In the genomic region with DNA sequence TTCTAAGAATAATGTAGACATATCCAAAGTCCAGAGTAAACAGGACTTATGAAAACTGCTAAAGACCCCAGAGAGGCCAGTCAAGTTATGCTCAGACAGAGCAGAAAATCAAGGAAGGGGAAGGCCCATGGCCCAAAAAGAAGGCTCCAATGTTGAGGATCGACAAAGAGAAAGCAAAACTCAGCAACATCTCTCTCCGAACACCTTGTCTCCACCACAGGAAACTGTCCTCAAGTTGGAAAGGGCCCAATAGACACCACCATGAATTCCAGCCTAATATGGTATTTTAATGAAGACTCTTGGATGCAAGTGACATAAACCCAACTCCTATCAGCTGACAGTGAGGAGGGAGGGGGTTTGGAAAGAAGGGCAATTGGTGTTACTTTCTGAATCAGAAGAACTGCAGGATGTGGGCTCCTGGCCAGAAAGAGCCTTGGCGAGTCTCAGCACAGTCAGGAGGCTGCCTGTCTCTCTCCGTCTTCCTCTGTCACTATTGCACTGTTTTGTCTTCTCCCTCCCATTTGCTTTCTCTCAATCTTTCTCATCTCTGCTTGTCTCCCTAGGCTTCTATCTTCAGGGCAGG, we compare ENCODE assay signal across 1 cellular context.
TF ChIP-seq lines count a peak whose summit lies in the region.

No MANE protein-coding gene starts in this region.

TF ChIP-seq in IMR-90, 13 proteins besides CTCF, POLR2A, EP300 and RAD21:
- no peak for TF ChIP-seq BHLHE40 (IDR thresholded peaks at IDR 0.05; ENCODE audit: low read depth, low read length)
- no peak for TF ChIP-seq MXI1 (IDR thresholded peaks at IDR 0.05; ENCODE audit: borderline replicate concordance, low read depth, low read length)
- TF ChIP-seq, protein P1, sequence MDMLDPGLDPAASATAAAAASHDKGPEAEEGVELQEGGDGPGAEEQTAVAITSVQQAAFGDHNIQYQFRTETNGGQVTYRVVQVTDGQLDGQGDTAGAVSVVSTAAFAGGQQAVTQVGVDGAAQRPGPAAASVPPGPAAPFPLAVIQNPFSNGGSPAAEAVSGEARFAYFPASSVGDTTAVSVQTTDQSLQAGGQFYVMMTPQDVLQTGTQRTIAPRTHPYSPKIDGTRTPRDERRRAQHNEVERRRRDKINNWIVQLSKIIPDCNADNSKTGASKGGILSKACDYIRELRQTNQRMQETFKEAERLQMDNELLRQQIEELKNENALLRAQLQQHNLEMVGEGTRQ (IDR thresholded peaks at IDR 0.05; ENCODE audit: low read depth, low read length): no peak
- TF ChIP-seq MAFK (IDR thresholded peaks at IDR 0.05; ENCODE audit: low read depth, low read length): no peak
- no peak for TF ChIP-seq CEBPB (IDR thresholded peaks at IDR 0.05; ENCODE audit: low read depth, low read length)
- TF ChIP-seq, protein P2, sequence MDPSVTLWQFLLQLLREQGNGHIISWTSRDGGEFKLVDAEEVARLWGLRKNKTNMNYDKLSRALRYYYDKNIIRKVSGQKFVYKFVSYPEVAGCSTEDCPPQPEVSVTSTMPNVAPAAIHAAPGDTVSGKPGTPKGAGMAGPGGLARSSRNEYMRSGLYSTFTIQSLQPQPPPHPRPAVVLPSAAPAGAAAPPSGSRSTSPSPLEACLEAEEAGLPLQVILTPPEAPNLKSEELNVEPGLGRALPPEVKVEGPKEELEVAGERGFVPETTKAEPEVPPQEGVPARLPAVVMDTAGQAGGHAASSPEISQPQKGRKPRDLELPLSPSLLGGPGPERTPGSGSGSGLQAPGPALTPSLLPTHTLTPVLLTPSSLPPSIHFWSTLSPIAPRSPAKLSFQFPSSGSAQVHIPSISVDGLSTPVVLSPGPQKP (IDR thresholded peaks at IDR 0.05; ENCODE audit: borderline replicate concordance, low read depth, low read length): no peak
- no peak for TF ChIP-seq CHD1 (IDR thresholded peaks at IDR 0.05; ENCODE audit: low read depth, low read length)
- no peak for TF ChIP-seq NFE2L2 (IDR thresholded peaks at IDR 0.05; ENCODE audit: low read depth, low read length)
- no peak for TF ChIP-seq MAZ (IDR thresholded peaks at IDR 0.05; ENCODE audit: borderline replicate concordance, low read depth, low read length)
- TF ChIP-seq RCOR1 (IDR thresholded peaks at IDR 0.05; ENCODE audit: insufficient replicate concordance, low read length): no peak
- no peak for TF ChIP-seq SMC3 (IDR thresholded peaks at IDR 0.05; ENCODE audit: low read depth, low read length)
- TF ChIP-seq FOS (IDR thresholded peaks at IDR 0.05; ENCODE audit: low read depth, low read length): no peak
- TF ChIP-seq RFX5 (IDR thresholded peaks at IDR 0.05; ENCODE audit: low read depth, low read length): no peak
